Comparison of ENCODE assay signal across 9 cellular contexts in genomic region chr1:8448906-8449661, GRCh38.
DNase-seq lines count a peak whose midpoint lies in the region; ATAC-seq and TF ChIP-seq lines count a peak whose summit lies in the region.
"Had no signal": no experiment of that assay in that cellular context is flagged by ENCODE, and none has a peak within 500 bp of the region (broad histone marks: within the 10 kb centered on the region; RNA-seq: fewer than 3 reads in every experiment).

No MANE protein-coding gene starts in this region.

- H3K4me3 ChIP-seq in thyroid gland (replicated peaks in 1 of 3), result no peak overlapping the region

- no peaks in the 10 kb centered on the region for H3K36me3 ChIP-seq in thyroid gland

- no peaks in the 10 kb centered on the region for H3K9me3 Mint-ChIP-seq in activated T-cell treated with anti-CD3 and anti-CD28 coated beads, Interleukin-2, amount 50 U/mL, for 4 hours
- H3K9me3 Mint-ChIP-seq in central memory CD8-positive, alpha-beta T cell, result no peaks in the 10 kb centered on the region

- H3K4me1 Mint-ChIP-seq in activated T-cell treated with anti-CD3 and anti-CD28 coated beads, Interleukin-2, amount 50 U/mL, for 4 hours (ENCODE audit: low read depth), result peaks cover 3% of the 10 kb centered on the region
- H3K4me1 Mint-ChIP-seq in central memory CD8-positive, alpha-beta T cell, result peaks cover 22% of the 10 kb centered on the region

- no peak for DNase-seq in activated T-cell treated with anti-CD3 and anti-CD28 coated beads, Interleukin-2, amount 50 U/mL, for 4 hours
- DNase-seq in activated T-cell treated with anti-CD3 and anti-CD28 coated beads, Interleukin-2, amount 50 U/mL, for 1 hour, result no peak
- no peak for DNase-seq in central memory CD8-positive, alpha-beta T cell (ENCODE audit: low spot score in 2 of 2)
- DNase-seq in islet precursor cell, result peak; percentile 75
- DNase-seq in thyroid gland, result peak; percentile 79 to 82
- no peak for DNase-seq in COR-L47 (lab: John Stamatoyannopoulos, UW)
- DNase-seq in NCI-H2107 treated with DMSO at 0.1 percent for 48 hours (lab: John Stamatoyannopoulos, UW; ENCODE audit: unreplicated experiment), result no peak
- DNase-seq: NCI-H2107 had no signal

- intact Hi-C loops in thyroid gland (cut with DNase I), result no loop called here

- H3K4me3 Mint-ChIP-seq in activated T-cell treated with anti-CD3 and anti-CD28 coated beads, Interleukin-2, amount 50 U/mL, for 4 hours, result peak overlapping the region; percentile 47
- no peak overlapping the region for H3K4me3 Mint-ChIP-seq in central memory CD8-positive, alpha-beta T cell

- no peaks in the 10 kb centered on the region for H3K9me3 ChIP-seq in thyroid gland

- TF ChIP-seq CTCF in thyroid gland (IDR thresholded peaks at IDR 0.05), result no peak

- peaks cover 8% of the 10 kb centered on the region for H3K36me3 Mint-ChIP-seq in activated T-cell treated with anti-CD3 and anti-CD28 coated beads, Interleukin-2, amount 50 U/mL, for 4 hours (ENCODE audit: insufficient read depth)
- H3K36me3 Mint-ChIP-seq in central memory CD8-positive, alpha-beta T cell (ENCODE audit: insufficient read depth), result peaks cover 8% of the 10 kb centered on the region

- no peaks in the 10 kb centered on the region for H3K27me3 Mint-ChIP-seq in activated T-cell treated with anti-CD3 and anti-CD28 coated beads, Interleukin-2, amount 50 U/mL, for 4 hours (ENCODE audit: low read depth)
- H3K27me3 Mint-ChIP-seq in central memory CD8-positive, alpha-beta T cell, result no peaks in the 10 kb centered on the region

- peak overlapping the region; percentile 72 to 85 (median 74) for H3K27ac ChIP-seq in thyroid gland

- WGBS in thyroid gland, 2 donors, result 23 to 25% methylated on average over 12 of the region's 12 CpGs

- peak in 1 of 2 donors; percentile 50 for ATAC-seq in activated T-cell treated with anti-CD3 and anti-CD28 coated beads, Interleukin-2, amount 50 U/mL, for 4 hours
- ATAC-seq in central memory CD8-positive, alpha-beta T cell (replicated peaks; ENCODE audit: extremely low read depth, poor library complexity, severe bottlenecking), result no peak
- no peak for ATAC-seq in HG03108 (IDR thresholded peaks at IDR 0.05; ENCODE audit: unreplicated experiment)

- H3K27ac Mint-ChIP-seq in central memory CD8-positive, alpha-beta T cell (ENCODE audit: low read depth), result peak overlapping the region; percentile 29

- H3K27me3 ChIP-seq in thyroid gland, result no peaks in the 10 kb centered on the region

- H3K4me1 ChIP-seq in thyroid gland, result peaks cover 19 to 57% of the 10 kb centered on the region in 2 donors

- no peak for TF ChIP-seq POLR2A in thyroid gland (IDR thresholded peaks at IDR 0.05)

Comparison
In these comparisons a context has a peak if more than half of its experiments do, and no peak if none do; other contexts are left out.
1. DNase-seq: peak in islet precursor cell (single experiment) and thyroid gland (2 of 2); none in activated T-cell treated with anti-CD3 and anti-CD28 coated beads, Interleukin-2, amount 50 U/mL, for 4 hours (single experiment), activated T-cell treated with anti-CD3 and anti-CD28 coated beads, Interleukin-2, amount 50 U/mL, for 1 hour (single experiment), central memory CD8-positive, alpha-beta T cell (0 of 2), COR-L47 (single experiment) and NCI-H2107 treated with DMSO at 0.1 percent for 48 hours (single experiment).